In the genomic region with DNA sequence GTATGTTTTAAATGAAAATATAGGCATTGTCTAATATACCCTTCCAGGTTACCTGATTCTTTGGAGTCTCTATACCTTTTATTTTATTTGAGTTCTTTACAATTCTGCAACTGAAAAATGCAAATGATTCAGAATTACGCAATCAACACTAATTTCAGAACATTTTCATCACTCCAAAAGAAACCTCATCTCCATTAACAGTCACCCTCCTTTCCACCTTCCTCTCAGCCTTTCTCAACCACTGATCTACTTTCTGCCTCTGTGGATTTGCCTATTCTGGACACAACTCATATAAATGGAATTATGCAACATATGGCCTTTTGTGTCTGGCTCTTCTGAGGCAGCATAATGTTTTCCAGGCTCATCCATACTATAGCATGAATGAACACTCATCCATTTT, we compare ENCODE assay signal across 1 cellular context.
TF ChIP-seq lines count a peak whose summit lies in the region.

No MANE protein-coding gene starts in this region.

TF ChIP-seq in HepG2, 621 proteins besides CTCF, POLR2A, EP300 and RAD21 (continued from another document):
- TF ChIP-seq, protein P1, sequence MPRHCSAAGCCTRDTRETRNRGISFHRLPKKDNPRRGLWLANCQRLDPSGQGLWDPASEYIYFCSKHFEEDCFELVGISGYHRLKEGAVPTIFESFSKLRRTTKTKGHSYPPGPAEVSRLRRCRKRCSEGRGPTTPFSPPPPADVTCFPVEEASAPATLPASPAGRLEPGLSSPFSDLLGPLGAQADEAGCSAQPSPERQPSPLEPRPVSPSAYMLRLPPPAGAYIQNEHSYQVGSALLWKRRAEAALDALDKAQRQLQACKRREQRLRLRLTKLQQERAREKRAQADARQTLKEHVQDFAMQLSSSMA (CRISPR knock-in tag; IDR thresholded peaks at IDR 0.05): no peak
